Comparison of ENCODE assay signal across 2 cellular contexts in genomic region chr6:41577865-41578713, GRCh38.
A peak's percentile ranks its signal among the peaks of the same experiment; 100 is the strongest.
TF ChIP-seq lines count a peak whose summit lies in the region.

No MANE protein-coding gene starts in this region.

TF ChIP-seq in K562, 482 proteins besides CTCF, POLR2A, EP300 and RAD21 (continues in another document):
- TF ChIP-seq NR2C1 (IDR thresholded peaks at IDR 0.05) (no peak), NR2C1 (tag; IDR thresholded peaks at IDR 0.05) (no peak), ZNF134 (CRISPR knock-in tag; conservative IDR thresholded peaks at IDR 0.05) (no peak), ZNF263 (CRISPR knock-in tag; IDR thresholded peaks at IDR 0.05; ENCODE audit: borderline replicate concordance) (peak; percentile 67; the same call in 1 of the 2 replicates), ATF7 (IDR thresholded peaks at IDR 0.05) (0 out of 2 replicates have a peak, but pooled peaks have one; percentile 23), TAF7 (tag; IDR thresholded peaks at IDR 0.05) (0 out of 2 replicates have a peak, but pooled peaks have one; percentile 0), TAF1 (IDR thresholded peaks at IDR 0.05; ENCODE audit: control insufficient read depth, extremely low read depth, insufficient read depth, low read length, severe bottlenecking) (no peak), ZSCAN32 (CRISPR knock-in tag; IDR thresholded peaks at IDR 0.05) (no peak), HMG20B (CRISPR knock-in tag; IDR thresholded peaks at IDR 0.05) (no peak), ZNF766 (CRISPR knock-in tag; conservative IDR thresholded peaks at IDR 0.05) (no peak), SFPQ (IDR thresholded peaks at IDR 0.05; ENCODE audit: low read depth, low read length) (no peak), MCM2 (IDR thresholded peaks at IDR 0.05; ENCODE audit: low read depth) (no peak), CBX1 (IDR thresholded peaks at IDR 0.05; ENCODE audit: low read depth) (no peak), BRCA1 (IDR thresholded peaks at IDR 0.05) (no peak), BRCA1 (CRISPR knock-in tag; IDR thresholded peaks at IDR 0.05) (no peak)
- TF ChIP-seq, protein P1, sequence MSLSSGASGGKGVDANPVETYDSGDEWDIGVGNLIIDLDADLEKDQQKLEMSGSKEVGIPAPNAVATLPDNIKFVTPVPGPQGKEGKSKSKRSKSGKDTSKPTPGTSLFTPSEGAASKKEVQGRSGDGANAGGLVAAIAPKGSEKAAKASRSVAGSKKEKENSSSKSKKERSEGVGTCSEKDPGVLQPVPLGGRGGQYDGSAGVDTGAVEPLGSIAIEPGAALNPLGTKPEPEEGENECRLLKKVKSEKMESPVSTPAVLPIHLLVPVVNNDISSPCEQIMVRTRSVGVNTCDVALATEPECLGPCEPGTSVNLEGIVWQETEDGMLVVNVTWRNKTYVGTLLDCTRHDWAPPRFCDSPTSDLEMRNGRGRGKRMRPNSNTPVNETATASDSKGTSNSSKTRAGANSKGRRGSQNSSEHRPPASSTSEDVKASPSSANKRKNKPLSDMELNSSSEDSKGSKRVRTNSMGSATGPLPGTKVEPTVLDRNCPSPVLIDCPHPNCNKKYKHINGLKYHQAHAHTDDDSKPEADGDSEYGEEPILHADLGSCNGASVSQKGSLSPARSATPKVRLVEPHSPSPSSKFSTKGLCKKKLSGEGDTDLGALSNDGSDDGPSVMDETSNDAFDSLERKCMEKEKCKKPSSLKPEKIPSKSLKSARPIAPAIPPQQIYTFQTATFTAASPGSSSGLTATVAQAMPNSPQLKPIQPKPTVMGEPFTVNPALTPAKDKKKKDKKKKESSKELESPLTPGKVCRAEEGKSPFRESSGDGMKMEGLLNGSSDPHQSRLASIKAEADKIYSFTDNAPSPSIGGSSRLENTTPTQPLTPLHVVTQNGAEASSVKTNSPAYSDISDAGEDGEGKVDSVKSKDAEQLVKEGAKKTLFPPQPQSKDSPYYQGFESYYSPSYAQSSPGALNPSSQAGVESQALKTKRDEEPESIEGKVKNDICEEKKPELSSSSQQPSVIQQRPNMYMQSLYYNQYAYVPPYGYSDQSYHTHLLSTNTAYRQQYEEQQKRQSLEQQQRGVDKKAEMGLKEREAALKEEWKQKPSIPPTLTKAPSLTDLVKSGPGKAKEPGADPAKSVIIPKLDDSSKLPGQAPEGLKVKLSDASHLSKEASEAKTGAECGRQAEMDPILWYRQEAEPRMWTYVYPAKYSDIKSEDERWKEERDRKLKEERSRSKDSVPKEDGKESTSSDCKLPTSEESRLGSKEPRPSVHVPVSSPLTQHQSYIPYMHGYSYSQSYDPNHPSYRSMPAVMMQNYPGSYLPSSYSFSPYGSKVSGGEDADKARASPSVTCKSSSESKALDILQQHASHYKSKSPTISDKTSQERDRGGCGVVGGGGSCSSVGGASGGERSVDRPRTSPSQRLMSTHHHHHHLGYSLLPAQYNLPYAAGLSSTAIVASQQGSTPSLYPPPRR (CRISPR knock-in tag; IDR thresholded peaks at IDR 0.05; ENCODE audit: borderline replicate concordance) = no peak
- TF ChIP-seq, protein P2, sequence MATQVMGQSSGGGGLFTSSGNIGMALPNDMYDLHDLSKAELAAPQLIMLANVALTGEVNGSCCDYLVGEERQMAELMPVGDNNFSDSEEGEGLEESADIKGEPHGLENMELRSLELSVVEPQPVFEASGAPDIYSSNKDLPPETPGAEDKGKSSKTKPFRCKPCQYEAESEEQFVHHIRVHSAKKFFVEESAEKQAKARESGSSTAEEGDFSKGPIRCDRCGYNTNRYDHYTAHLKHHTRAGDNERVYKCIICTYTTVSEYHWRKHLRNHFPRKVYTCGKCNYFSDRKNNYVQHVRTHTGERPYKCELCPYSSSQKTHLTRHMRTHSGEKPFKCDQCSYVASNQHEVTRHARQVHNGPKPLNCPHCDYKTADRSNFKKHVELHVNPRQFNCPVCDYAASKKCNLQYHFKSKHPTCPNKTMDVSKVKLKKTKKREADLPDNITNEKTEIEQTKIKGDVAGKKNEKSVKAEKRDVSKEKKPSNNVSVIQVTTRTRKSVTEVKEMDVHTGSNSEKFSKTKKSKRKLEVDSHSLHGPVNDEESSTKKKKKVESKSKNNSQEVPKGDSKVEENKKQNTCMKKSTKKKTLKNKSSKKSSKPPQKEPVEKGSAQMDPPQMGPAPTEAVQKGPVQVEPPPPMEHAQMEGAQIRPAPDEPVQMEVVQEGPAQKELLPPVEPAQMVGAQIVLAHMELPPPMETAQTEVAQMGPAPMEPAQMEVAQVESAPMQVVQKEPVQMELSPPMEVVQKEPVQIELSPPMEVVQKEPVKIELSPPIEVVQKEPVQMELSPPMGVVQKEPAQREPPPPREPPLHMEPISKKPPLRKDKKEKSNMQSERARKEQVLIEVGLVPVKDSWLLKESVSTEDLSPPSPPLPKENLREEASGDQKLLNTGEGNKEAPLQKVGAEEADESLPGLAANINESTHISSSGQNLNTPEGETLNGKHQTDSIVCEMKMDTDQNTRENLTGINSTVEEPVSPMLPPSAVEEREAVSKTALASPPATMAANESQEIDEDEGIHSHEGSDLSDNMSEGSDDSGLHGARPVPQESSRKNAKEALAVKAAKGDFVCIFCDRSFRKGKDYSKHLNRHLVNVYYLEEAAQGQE (CRISPR knock-in tag; IDR thresholded peaks at IDR 0.05; ENCODE audit: low read depth) = no peak

TF ChIP-seq in HepG2, 621 proteins besides CTCF, POLR2A, EP300 and RAD21 (continues in another document):
- peak; percentile 97 for TF ChIP-seq ZNF746 (CRISPR knock-in tag; IDR thresholded peaks at IDR 0.05)
- no peak for TF ChIP-seq ZFYVE20 (CRISPR knock-in tag; IDR thresholded peaks at IDR 0.05; ENCODE audit: borderline replicate concordance, low read depth)
- TF ChIP-seq HNRNPH1 (optimal IDR thresholded peaks at IDR 0.05; ENCODE audit: low read depth, low read length) = peak; percentile 60
- peak; percentile 61 for TF ChIP-seq AGO2 (optimal IDR thresholded peaks at IDR 0.05; ENCODE audit: low read depth, low read length)
- TF ChIP-seq RELA (CRISPR knock-in tag; IDR thresholded peaks at IDR 0.05) = 0 out of 2 replicates have a peak, but pooled peaks have one; percentile 68
- TF ChIP-seq ZMYM4 (CRISPR knock-in tag; IDR thresholded peaks at IDR 0.05) = peak; percentile 10
- TF ChIP-seq NR2F2 (IDR thresholded peaks at IDR 0.05; ENCODE audit: borderline replicate concordance, low read depth) = peak; percentile 52; the same call in 1 of the 2 replicates
- TF ChIP-seq MEF2D (CRISPR knock-in tag; IDR thresholded peaks at IDR 0.05) = peak; percentile 86
- no peak for TF ChIP-seq ZNF777 (CRISPR knock-in tag; IDR thresholded peaks at IDR 0.05)
- TF ChIP-seq ZNF274 (CRISPR knock-in tag; IDR thresholded peaks at IDR 0.05) = peak; percentile 67; the same call in 1 of the 2 replicates
- peak; percentile 51 for TF ChIP-seq HNF4A (CRISPR knock-in tag; IDR thresholded peaks at IDR 0.05)
- TF ChIP-seq HDAC2 (CRISPR knock-in tag; IDR thresholded peaks at IDR 0.05) = peak; percentile 95
- TF ChIP-seq, protein P3, sequence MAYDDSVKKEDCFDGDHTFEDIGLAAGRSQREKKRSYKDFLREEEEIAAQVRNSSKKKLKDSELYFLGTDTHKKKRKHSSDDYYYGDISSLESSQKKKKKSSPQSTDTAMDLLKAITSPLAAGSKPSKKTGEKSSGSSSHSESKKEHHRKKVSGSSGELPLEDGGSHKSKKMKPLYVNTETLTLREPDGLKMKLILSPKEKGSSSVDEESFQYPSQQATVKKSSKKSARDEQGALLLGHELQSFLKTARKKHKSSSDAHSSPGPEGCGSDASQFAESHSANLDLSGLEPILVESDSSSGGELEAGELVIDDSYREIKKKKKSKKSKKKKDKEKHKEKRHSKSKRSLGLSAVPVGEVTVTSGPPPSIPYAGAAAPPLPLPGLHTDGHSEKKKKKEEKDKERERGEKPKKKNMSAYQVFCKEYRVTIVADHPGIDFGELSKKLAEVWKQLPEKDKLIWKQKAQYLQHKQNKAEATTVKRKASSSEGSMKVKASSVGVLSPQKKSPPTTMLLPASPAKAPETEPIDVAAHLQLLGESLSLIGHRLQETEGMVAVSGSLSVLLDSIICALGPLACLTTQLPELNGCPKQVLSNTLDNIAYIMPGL (CRISPR knock-in tag; IDR thresholded peaks at IDR 0.05; ENCODE audit: borderline replicate concordance in 1 of 2, low read depth in 1 of 2) = peak in 1 of 2 experiments; percentile 59; a peak in 1 of 4 replicates
- peak; percentile 30; the same call in 1 of the 2 replicates for TF ChIP-seq ZNF639 (CRISPR knock-in tag; conservative IDR thresholded peaks at IDR 0.05)
- TF ChIP-seq ZNF616 (CRISPR knock-in tag; IDR thresholded peaks at IDR 0.05; ENCODE audit: low read depth) = 0 out of 2 replicates have a peak, but pooled peaks have one; percentile 46
- TF ChIP-seq, protein P4, sequence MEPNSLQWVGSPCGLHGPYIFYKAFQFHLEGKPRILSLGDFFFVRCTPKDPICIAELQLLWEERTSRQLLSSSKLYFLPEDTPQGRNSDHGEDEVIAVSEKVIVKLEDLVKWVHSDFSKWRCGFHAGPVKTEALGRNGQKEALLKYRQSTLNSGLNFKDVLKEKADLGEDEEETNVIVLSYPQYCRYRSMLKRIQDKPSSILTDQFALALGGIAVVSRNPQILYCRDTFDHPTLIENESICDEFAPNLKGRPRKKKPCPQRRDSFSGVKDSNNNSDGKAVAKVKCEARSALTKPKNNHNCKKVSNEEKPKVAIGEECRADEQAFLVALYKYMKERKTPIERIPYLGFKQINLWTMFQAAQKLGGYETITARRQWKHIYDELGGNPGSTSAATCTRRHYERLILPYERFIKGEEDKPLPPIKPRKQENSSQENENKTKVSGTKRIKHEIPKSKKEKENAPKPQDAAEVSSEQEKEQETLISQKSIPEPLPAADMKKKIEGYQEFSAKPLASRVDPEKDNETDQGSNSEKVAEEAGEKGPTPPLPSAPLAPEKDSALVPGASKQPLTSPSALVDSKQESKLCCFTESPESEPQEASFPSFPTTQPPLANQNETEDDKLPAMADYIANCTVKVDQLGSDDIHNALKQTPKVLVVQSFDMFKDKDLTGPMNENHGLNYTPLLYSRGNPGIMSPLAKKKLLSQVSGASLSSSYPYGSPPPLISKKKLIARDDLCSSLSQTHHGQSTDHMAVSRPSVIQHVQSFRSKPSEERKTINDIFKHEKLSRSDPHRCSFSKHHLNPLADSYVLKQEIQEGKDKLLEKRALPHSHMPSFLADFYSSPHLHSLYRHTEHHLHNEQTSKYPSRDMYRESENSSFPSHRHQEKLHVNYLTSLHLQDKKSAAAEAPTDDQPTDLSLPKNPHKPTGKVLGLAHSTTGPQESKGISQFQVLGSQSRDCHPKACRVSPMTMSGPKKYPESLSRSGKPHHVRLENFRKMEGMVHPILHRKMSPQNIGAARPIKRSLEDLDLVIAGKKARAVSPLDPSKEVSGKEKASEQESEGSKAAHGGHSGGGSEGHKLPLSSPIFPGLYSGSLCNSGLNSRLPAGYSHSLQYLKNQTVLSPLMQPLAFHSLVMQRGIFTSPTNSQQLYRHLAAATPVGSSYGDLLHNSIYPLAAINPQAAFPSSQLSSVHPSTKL (CRISPR knock-in tag; IDR thresholded peaks at IDR 0.05) = peak; percentile 73
- TF ChIP-seq SP4 (CRISPR knock-in tag; IDR thresholded peaks at IDR 0.05) = peak; percentile 77
- TF ChIP-seq, protein P5, sequence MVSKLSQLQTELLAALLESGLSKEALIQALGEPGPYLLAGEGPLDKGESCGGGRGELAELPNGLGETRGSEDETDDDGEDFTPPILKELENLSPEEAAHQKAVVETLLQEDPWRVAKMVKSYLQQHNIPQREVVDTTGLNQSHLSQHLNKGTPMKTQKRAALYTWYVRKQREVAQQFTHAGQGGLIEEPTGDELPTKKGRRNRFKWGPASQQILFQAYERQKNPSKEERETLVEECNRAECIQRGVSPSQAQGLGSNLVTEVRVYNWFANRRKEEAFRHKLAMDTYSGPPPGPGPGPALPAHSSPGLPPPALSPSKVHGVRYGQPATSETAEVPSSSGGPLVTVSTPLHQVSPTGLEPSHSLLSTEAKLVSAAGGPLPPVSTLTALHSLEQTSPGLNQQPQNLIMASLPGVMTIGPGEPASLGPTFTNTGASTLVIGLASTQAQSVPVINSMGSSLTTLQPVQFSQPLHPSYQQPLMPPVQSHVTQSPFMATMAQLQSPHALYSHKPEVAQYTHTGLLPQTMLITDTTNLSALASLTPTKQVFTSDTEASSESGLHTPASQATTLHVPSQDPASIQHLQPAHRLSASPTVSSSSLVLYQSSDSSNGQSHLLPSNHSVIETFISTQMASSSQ (IDR thresholded peaks at IDR 0.05; ENCODE audit: low read depth) = peak; percentile 46; the same call in 1 of the 2 replicates
- TF ChIP-seq, protein P5 (CRISPR knock-in tag; IDR thresholded peaks at IDR 0.05; ENCODE audit: borderline replicate concordance) = no peak
- peak; percentile 50 for TF ChIP-seq CCDC6 (CRISPR knock-in tag; IDR thresholded peaks at IDR 0.05)
- no peak for TF ChIP-seq BCL3 (CRISPR knock-in tag; IDR thresholded peaks at IDR 0.05)
- TF ChIP-seq RFXAP (CRISPR knock-in tag; IDR thresholded peaks at IDR 0.05; ENCODE audit: borderline replicate concordance) = peak; percentile 47; the same call in 1 of the 2 replicates
- TF ChIP-seq PCBP1 (IDR thresholded peaks at IDR 0.05; ENCODE audit: borderline replicate concordance, low read depth, low read length) = peak; percentile 86; the same call in 1 of the 2 replicates
- TF ChIP-seq ZFP37 (CRISPR knock-in tag; IDR thresholded peaks at IDR 0.05; ENCODE audit: borderline replicate concordance) = peak; percentile 50; the same call in 1 of the 2 replicates
